17 cellular contexts compared by ENCODE assay signal in the genomic region with DNA sequence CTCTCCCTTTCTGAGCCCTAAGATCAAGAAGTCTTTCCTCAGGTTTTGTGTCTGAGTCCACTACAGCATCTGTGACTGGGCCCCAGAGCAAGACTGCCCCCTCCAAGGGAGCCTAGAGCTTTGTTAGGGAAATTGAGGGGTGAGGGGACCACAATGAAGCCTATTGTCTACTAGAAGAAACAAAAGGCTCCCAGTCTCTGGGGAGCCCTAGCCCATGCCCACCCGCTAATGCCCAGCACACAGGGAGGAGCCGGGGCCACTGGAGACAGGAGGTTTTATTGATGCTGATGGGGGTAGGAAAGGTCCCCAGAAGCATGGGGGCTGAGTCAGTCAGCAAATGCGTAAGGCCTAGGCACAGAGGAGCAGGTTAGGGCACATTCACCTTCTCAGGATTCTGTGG. TPM values are rescaled to one million over a fixed set of nuclear protein-coding genes. Genes with fewer than 3 reads are reported as not detected.
DNase-seq lines count a peak whose midpoint lies in the region; ATAC-seq and TF ChIP-seq lines count a peak whose summit lies in the region.
"Had no signal": no experiment of that assay in that cellular context is flagged by ENCODE, and none has a peak within 500 bp of the region (broad histone marks: within the 10 kb centered on the region; RNA-seq: fewer than 3 reads in every experiment).

No MANE protein-coding gene starts in this region.

- intact Hi-C loops in posterior vena cava (cut with DNase I), result no loop called here

- peak overlapping the region; percentile 90 for H3K27ac Mint-ChIP-seq in activated T-cell treated with anti-CD3 and anti-CD28 coated beads, Interleukin-2, amount 50 U/mL, for 72 hours
- peak overlapping the region; percentile 34 to 65 for H3K27ac Mint-ChIP-seq in stimulated activated naive CD8-positive, alpha-beta T cell treated with anti-CD3 and anti-CD28 coated beads, Interleukin-15, amount 100 ng/mL, for 72 hours
- H3K27ac Mint-ChIP-seq in osteocyte (ENCODE audit: unreplicated experiment), result no peak overlapping the region

- TF ChIP-seq CTCF in osteocyte (IDR thresholded peaks at IDR 0.05), result no peak

- H3K36me3 Mint-ChIP-seq in activated T-cell treated with anti-CD3 and anti-CD28 coated beads, Interleukin-2, amount 50 U/mL, for 72 hours (ENCODE audit: insufficient read depth in 2 of 2), result peaks cover 15 to 18% of the 10 kb centered on the region in 2 donors
- peaks cover 23% of the 10 kb centered on the region for H3K36me3 Mint-ChIP-seq in osteocyte (ENCODE audit: unreplicated experiment)

- ATAC-seq in activated T-cell treated with anti-CD3 and anti-CD28 coated beads, Interleukin-2, amount 50 U/mL, for 72 hours (replicated peaks in 1 of 2), result no peak
- ATAC-seq in stimulated activated naive CD8-positive, alpha-beta T cell treated with anti-CD3 and anti-CD28 coated beads, Interleukin-15, amount 100 ng/mL, for 72 hours, result no peak
- ATAC-seq: body of pancreas, foreskin keratinocyte, left cardiac atrium had no signal

- no peak overlapping the region for H3K4me3 Mint-ChIP-seq in activated T-cell treated with anti-CD3 and anti-CD28 coated beads, Interleukin-2, amount 50 U/mL, for 72 hours
- no peak overlapping the region for H3K4me3 Mint-ChIP-seq in stimulated activated naive CD8-positive, alpha-beta T cell treated with anti-CD3 and anti-CD28 coated beads, Interleukin-15, amount 100 ng/mL, for 72 hours
- H3K4me3 Mint-ChIP-seq in osteocyte (ENCODE audit: unreplicated experiment), result no peak overlapping the region

- no peaks in the 10 kb centered on the region for H3K27me3 Mint-ChIP-seq in activated T-cell treated with anti-CD3 and anti-CD28 coated beads, Interleukin-2, amount 50 U/mL, for 72 hours (ENCODE audit: low read depth)
- no peaks in the 10 kb centered on the region for H3K27me3 Mint-ChIP-seq in stimulated activated naive CD8-positive, alpha-beta T cell treated with anti-CD3 and anti-CD28 coated beads, Interleukin-15, amount 100 ng/mL, for 72 hours
- no peaks in the 10 kb centered on the region for H3K27me3 Mint-ChIP-seq in osteocyte (ENCODE audit: unreplicated experiment)

- H3K4me1 Mint-ChIP-seq in activated T-cell treated with anti-CD3 and anti-CD28 coated beads, Interleukin-2, amount 50 U/mL, for 72 hours (ENCODE audit: low read depth), result peaks cover 48% of the 10 kb centered on the region
- H3K4me1 Mint-ChIP-seq in stimulated activated naive CD8-positive, alpha-beta T cell treated with anti-CD3 and anti-CD28 coated beads, Interleukin-15, amount 100 ng/mL, for 72 hours, result peaks cover 64% of the 10 kb centered on the region
- H3K4me1 Mint-ChIP-seq in osteocyte (ENCODE audit: unreplicated experiment), result peaks cover 2% of the 10 kb centered on the region

- DNase-seq in activated T-cell treated with anti-CD3 and anti-CD28 coated beads, Interleukin-2, amount 50 U/mL, for 72 hours, result no peak
- DNase-seq in activated T-cell treated with anti-CD3 and anti-CD28 coated beads, Interleukin-2, amount 50 U/mL, for 48 hours, result no peak
- DNase-seq in anterior cingulate cortex (lab: John Stamatoyannopoulos, UW) (peak in 46 of 58 donors; percentile 18 to 92 (median 70)), medulla oblongata (ENCODE audit: extremely low spot score) (peak; percentile 94), posterior vena cava (ENCODE audit: low spot score) (no peak), OCI-M2 (lab: John Stamatoyannopoulos, UW; ENCODE audit: unreplicated experiment) (no peak), osteocyte (ENCODE audit: extremely low spot score, unreplicated experiment) (no peak)
- DNase-seq in stimulated activated naive CD8-positive, alpha-beta T cell treated with anti-CD3 and anti-CD28 coated beads, Interleukin-15, amount 100 ng/mL, for 72 hours, result no peak
- DNase-seq: body of pancreas; DMS153; effector memory CD4-positive, alpha-beta T cell; foreskin keratinocyte; left cardiac atrium; NCI-H1105; NCI-H345; tibial artery; WERI-Rb-1 had no signal

- no peaks in the 10 kb centered on the region for H3K9me3 Mint-ChIP-seq in activated T-cell treated with anti-CD3 and anti-CD28 coated beads, Interleukin-2, amount 50 U/mL, for 72 hours
- no peaks in the 10 kb centered on the region for H3K9me3 Mint-ChIP-seq in stimulated activated naive CD8-positive, alpha-beta T cell treated with anti-CD3 and anti-CD28 coated beads, Interleukin-15, amount 100 ng/mL, for 72 hours
- H3K9me3 Mint-ChIP-seq in osteocyte (ENCODE audit: unreplicated experiment), result no peaks in the 10 kb centered on the region

RNA-seq across cellular contexts. Expression of a gene that starts 14.0 kb away (rescaled TPM):
- total RNA-seq in activated T-cell treated with anti-CD3 and anti-CD28 coated beads, Interleukin-2, amount 50 U/mL, for 72 hours, result 100 to 1,000 TPM; 196 to 215 TPM
- total RNA-seq in posterior vena cava (10 to 100 TPM; 52.0 to 55.0 TPM), osteocyte (44.6 and 46.8 TPM in 2 replicates)

RNA-seq across cellular contexts. Expression of a gene that starts 18.4 kb away (rescaled TPM):
- total RNA-seq in activated T-cell treated with anti-CD3 and anti-CD28 coated beads, Interleukin-2, amount 50 U/mL, for 72 hours, result 10 to 100 TPM; 37.6 to 45.9 TPM
- total RNA-seq in posterior vena cava, result 1 to 10 TPM; 5.4 to 9.2 TPM
- 20.3 and 22.7 TPM in 2 replicates for total RNA-seq in osteocyte

RNA-seq across cellular contexts. Expression of a gene that starts 28.7 kb away (rescaled TPM):
- 100 to 1,000 TPM; 129 to 157 TPM for total RNA-seq in activated T-cell treated with anti-CD3 and anti-CD28 coated beads, Interleukin-2, amount 50 U/mL, for 72 hours
- total RNA-seq in posterior vena cava (10 to 100 TPM; 66.9 to 81.7 TPM), osteocyte (45.2 and 46.9 TPM in 2 replicates)

RNA-seq across cellular contexts. Expression of a gene that starts 29.4 kb away (rescaled TPM):
- 100 to 1,000 TPM; 141 to 149 TPM for total RNA-seq in activated T-cell treated with anti-CD3 and anti-CD28 coated beads, Interleukin-2, amount 50 U/mL, for 72 hours
- total RNA-seq in posterior vena cava (10 to 100 TPM; 51.6 to 53.8 TPM), osteocyte (68.9 and 71.0 TPM in 2 replicates)

Comparison
In these comparisons a context has a peak if more than half of its experiments do, and no peak if none do; other contexts are left out.
1. DNase-seq: peak in anterior cingulate cortex (46 of 58) and medulla oblongata (single experiment); none in activated T-cell treated with anti-CD3 and anti-CD28 coated beads, Interleukin-2, amount 50 U/mL, for 72 hours (0 of 2), activated T-cell treated with anti-CD3 and anti-CD28 coated beads, Interleukin-2, amount 50 U/mL, for 48 hours (0 of 2), stimulated activated naive CD8-positive, alpha-beta T cell treated with anti-CD3 and anti-CD28 coated beads, Interleukin-15, amount 100 ng/mL, for 72 hours (0 of 2), posterior vena cava (single experiment), OCI-M2 (single experiment) and osteocyte (single experiment).